2 cellular contexts compared by ENCODE assay signal in genomic region chr15:62262305-62262941, GRCh38.
TF ChIP-seq lines count a peak whose summit lies in the region.

No MANE protein-coding gene starts in this region.

TF ChIP-seq in A549, 52 proteins besides CTCF, POLR2A, EP300 and RAD21 (continued from another document):
- TF ChIP-seq REST (IDR thresholded peaks at IDR 0.05): no peak
- TF ChIP-seq TP53 (CRISPR knock-in tag; IDR thresholded peaks at IDR 0.05): 0 out of 2 replicates have a peak, but pooled peaks have one; percentile 29
- TF ChIP-seq PBX3 (IDR thresholded peaks at IDR 0.05): no peak

TF ChIP-seq in GM23338, 12 proteins besides CTCF, POLR2A, EP300 and RAD21 (continued from another document):
- TF ChIP-seq REST (IDR thresholded peaks at IDR 0.05; ENCODE audit: unreplicated experiment) (no peak), EZH2phosphoT487 (IDR thresholded peaks at IDR 0.05; ENCODE audit: unreplicated experiment) (no peak), ZNF462 (CRISPR knock-in tag; IDR thresholded peaks at IDR 0.05) (no peak), POLR2AphosphoS5 (IDR thresholded peaks at IDR 0.05; ENCODE audit: low read depth) (no peak), ETS1 (IDR thresholded peaks at IDR 0.05) (no peak), STAT1 (IDR thresholded peaks at IDR 0.05; ENCODE audit: unreplicated experiment) (no peak), EZH2 (IDR thresholded peaks at IDR 0.05; ENCODE audit: low read depth, unreplicated experiment) (no peak)
TF ChIP-seq in GM23338: peak in this region for 0.
